Comparison of ENCODE assay signal across 8 cellular contexts in genomic region chr12:16939871-16940306, GRCh38.
A peak's percentile ranks its signal among the peaks of the same experiment; 100 is the strongest.
DNase-seq lines count a peak whose midpoint lies in the region; ATAC-seq, FAIRE-seq and TF ChIP-seq lines count a peak whose summit lies in the region.

No MANE protein-coding gene starts in this region.

- TF ChIP-seq POLR2A in HepG2 (IDR thresholded peaks at IDR 0.05; ENCODE audit: insufficient read depth in 1 of 2, low read depth in 2 of 2, low read length in 2 of 2) = no peak
- TF ChIP-seq POLR2A in tibial nerve (IDR thresholded peaks at IDR 0.05) = no peak

- no peaks in the 10 kb centered on the region for H3K27me3 Mint-ChIP-seq in activated naive CD8-positive, alpha-beta T cell treated with anti-CD3 and anti-CD28 coated beads, Interleukin-2, amount 50 U/mL, for 24 hours

- no peaks in the 10 kb centered on the region for H4K20me1 ChIP-seq in HepG2 (ENCODE audit: insufficient read depth, low read length)

- no peak overlapping the region for H3K4me3 Mint-ChIP-seq in activated naive CD8-positive, alpha-beta T cell treated with anti-CD3 and anti-CD28 coated beads, Interleukin-2, amount 50 U/mL, for 24 hours

- no peaks in the 10 kb centered on the region for H3K27me3 ChIP-seq in HepG2 (ENCODE audit: control insufficient read depth in 1 of 2, insufficient read depth in 2 of 2, low read length in 2 of 2)
- no peaks in the 10 kb centered on the region for H3K27me3 ChIP-seq in tibial nerve

- TF ChIP-seq CTCF in HepG2 (CRISPR knock-in tag; IDR thresholded peaks at IDR 0.05) = peak; percentile 80
- peak in 1 of 5 experiments; percentile 8 for TF ChIP-seq CTCF in tibial nerve (IDR thresholded peaks at IDR 0.05)

- H3K4me2 ChIP-seq in HepG2 (ENCODE audit: low read depth, low read length) = no peak overlapping the region

- no peak overlapping the region for H3K4me3 ChIP-seq in HepG2 (replicated peaks in 1 of 3; ENCODE audit: insufficient read depth in 1 of 3, low read depth in 2 of 3, low read length in 3 of 3)
- H3K4me3 ChIP-seq in tibial nerve = no peak overlapping the region

- H3K4me1 ChIP-seq in HepG2 (ENCODE audit: insufficient read depth, low read length) (no peaks in the 10 kb centered on the region), tibial nerve (no peaks in the 10 kb centered on the region)

- no peaks in the 10 kb centered on the region for H3K4me1 Mint-ChIP-seq in activated naive CD8-positive, alpha-beta T cell treated with anti-CD3 and anti-CD28 coated beads, Interleukin-2, amount 50 U/mL, for 24 hours

- H3K27ac Mint-ChIP-seq in activated naive CD8-positive, alpha-beta T cell treated with anti-CD3 and anti-CD28 coated beads, Interleukin-2, amount 50 U/mL, for 24 hours = no peak overlapping the region

- CTCF ChIA-PET in HepG2 (lab: Yijun Ruan, JAX; ENCODE audit: low intra/inter-chr PET ratio, low total read pairs) = no interaction called here

- no peak for TF ChIP-seq EP300 in HepG2 (IDR thresholded peaks at IDR 0.05; ENCODE audit: low read depth in 2 of 2, low read length in 2 of 2)
- TF ChIP-seq EP300 in HepG2 (CRISPR knock-in tag; IDR thresholded peaks at IDR 0.05; ENCODE audit: borderline replicate concordance) = no peak
- no peak for TF ChIP-seq EP300 in tibial nerve (IDR thresholded peaks at IDR 0.05)

- H3K36me3 Mint-ChIP-seq in activated naive CD8-positive, alpha-beta T cell treated with anti-CD3 and anti-CD28 coated beads, Interleukin-2, amount 50 U/mL, for 24 hours (ENCODE audit: low read depth) = no peaks in the 10 kb centered on the region

- H3K9me3 Mint-ChIP-seq in activated naive CD8-positive, alpha-beta T cell treated with anti-CD3 and anti-CD28 coated beads, Interleukin-2, amount 50 U/mL, for 24 hours = peaks cover 26% of the 10 kb centered on the region

- no peaks in the 10 kb centered on the region for H3K9me3 ChIP-seq in HepG2 (ENCODE audit: low read length)
- peaks cover 0 to 26% (median 5%) of the 10 kb centered on the region in 4 donors for H3K9me3 ChIP-seq in tibial nerve

- peak; percentile 71; the same call in 1 of the 2 replicates for TF ChIP-seq RAD21 in HepG2 (CRISPR knock-in tag; IDR thresholded peaks at IDR 0.05)

- no peak overlapping the region for H2AFZ ChIP-seq in HepG2 (ENCODE audit: low read length)

- BruUV-seq in HepG2 (replicated peaks; lab: Mats Ljungman, UMichigan) = no TSS peak

- peak; percentile 94 for FAIRE-seq in HepG2 (lab: Jason Lieb, UNC)

- in situ Hi-C loops in HepG2 (cut with HindIII; ENCODE audit: extremely low pct_ligation_motif_present, low pct_unique_long_range_greater_than_20kb) = no loop called here

- no peaks in the 10 kb centered on the region for H3K36me3 ChIP-seq in HepG2 (replicated peaks in 1 of 2; ENCODE audit: control insufficient read depth in 1 of 2, insufficient read depth in 2 of 2, low read length in 2 of 2)
- no peaks in the 10 kb centered on the region for H3K36me3 ChIP-seq in tibial nerve

- intact Hi-C loops in HepG2 (cut with micrococcal nuclease; ENCODE audit: unreplicated experiment) = loop anchor here (1.0 to 5.0 kb wide), 2 partner anchors 649 to 702 kb away; no protein-coding TSS in a partner anchor

- H3K9ac ChIP-seq in HepG2 (ENCODE audit: insufficient read depth, low read depth, low read length) = no peak overlapping the region

- ATAC-seq in GM19438 (IDR thresholded peaks at IDR 0.05; ENCODE audit: low read depth, unreplicated experiment) (peak; percentile 87), HG03196 (IDR thresholded peaks at IDR 0.05; ENCODE audit: unreplicated experiment) (peak; percentile 96), HepG2 (peak; percentile 99)
- peak; percentile 75 for ATAC-seq in activated naive CD8-positive, alpha-beta T cell treated with anti-CD3 and anti-CD28 coated beads, Interleukin-2, amount 50 U/mL, for 24 hours

- H3K27ac ChIP-seq in HepG2 (ENCODE audit: extremely low read length, insufficient read depth, low read length) = no peak overlapping the region
- no peak overlapping the region for H3K27ac ChIP-seq in tibial nerve

- DNase-seq in EL (peak; percentile 29), NCI-H2171 (lab: John Stamatoyannopoulos, UW) (peak; percentile 0), HepG2 (ENCODE audit: low spot score) (peak; percentile 80), amygdala (lab: John Stamatoyannopoulos, UW) (no peak), tibial nerve (ENCODE audit: low spot score in 2 of 2) (no peak)
- no peak for DNase-seq in activated naive CD8-positive, alpha-beta T cell treated with anti-CD3 and anti-CD28 coated beads, Interleukin-2, amount 50 U/mL, for 24 hours

- no peaks in the 10 kb centered on the region for H3K79me2 ChIP-seq in HepG2 (ENCODE audit: insufficient read depth, low read length)

- 0% methylated on average over 3 of the region's 6 CpGs for WGBS in HepG2 (ENCODE audit: low lambda C conversion rate)
- WGBS in tibial nerve, 2 donors = 40 to 44% methylated on average over 6 of the region's 6 CpGs

- POLR2A ChIA-PET in HepG2 (lab: Yijun Ruan, JAX) = no interaction called here

TF ChIP-seq in HepG2, 621 proteins besides CTCF, POLR2A, EP300 and RAD21 (continues in another document):
- TF ChIP-seq ZNF629 (CRISPR knock-in tag; conservative IDR thresholded peaks at IDR 0.05) (0 out of 2 replicates have a peak, but pooled peaks have one; percentile 25), CBX5 (CRISPR knock-in tag; IDR thresholded peaks at IDR 0.05; ENCODE audit: borderline replicate concordance) (peak; percentile 82; the same call in 1 of the 2 replicates), ELF1 (CRISPR knock-in tag; IDR thresholded peaks at IDR 0.05) (0 out of 2 replicates have a peak, but pooled peaks have one; percentile 36), MIER2 (CRISPR knock-in tag; IDR thresholded peaks at IDR 0.05) (peak; percentile 39; the same call in 1 of the 2 replicates), ZNF746 (CRISPR knock-in tag; IDR thresholded peaks at IDR 0.05) (no peak), MAFK (conservative IDR thresholded peaks at IDR 0.05 in 1 of 2, IDR thresholded peaks at IDR 0.05 in 1 of 2; ENCODE audit: low read length in 2 of 2) (peak; percentile 75 to 83), ZNF33A (CRISPR knock-in tag; IDR thresholded peaks at IDR 0.05; ENCODE audit: borderline replicate concordance) (no peak), ZBTB44 (CRISPR knock-in tag; IDR thresholded peaks at IDR 0.05) (no peak), HNRNPK (IDR thresholded peaks at IDR 0.05; ENCODE audit: low read depth, low read length, poor library complexity, severe bottlenecking) (no peak), SP2 (CRISPR knock-in tag; IDR thresholded peaks at IDR 0.05) (no peak), NR2F6 (IDR thresholded peaks at IDR 0.05) (no peak), NR2F6 (CRISPR knock-in tag; IDR thresholded peaks at IDR 0.05) (no peak), FOXA1 (IDR thresholded peaks at IDR 0.05) (no peak), FOXA1 (CRISPR knock-in tag; IDR thresholded peaks at IDR 0.05) (peak; percentile 45), REPIN1 (CRISPR knock-in tag; IDR thresholded peaks at IDR 0.05; ENCODE audit: borderline replicate concordance, low read depth) (peak; percentile 35; the same call in 1 of the 2 replicates), ZNF569 (CRISPR knock-in tag; IDR thresholded peaks at IDR 0.05; ENCODE audit: borderline replicate concordance) (no peak), ZNF275 (CRISPR knock-in tag; IDR thresholded peaks at IDR 0.05; ENCODE audit: borderline replicate concordance) (no peak), GABPB1 (CRISPR knock-in tag; IDR thresholded peaks at IDR 0.05) (peak; percentile 63; the same call in 1 of the 2 replicates), ZNF317 (CRISPR knock-in tag; IDR thresholded peaks at IDR 0.05) (0 out of 2 replicates have a peak, but pooled peaks have one; percentile 46), ZNF776 (CRISPR knock-in tag; IDR thresholded peaks at IDR 0.05) (0 out of 2 replicates have a peak, but pooled peaks have one; percentile 30), XRCC5 (optimal IDR thresholded peaks at IDR 0.05; ENCODE audit: low read length) (peak; percentile 87), FOXJ3 (CRISPR knock-in tag; IDR thresholded peaks at IDR 0.05; ENCODE audit: borderline replicate concordance) (peak; percentile 39; the same call in 1 of the 2 replicates), ZNF773 (CRISPR knock-in tag; IDR thresholded peaks at IDR 0.05; ENCODE audit: borderline replicate concordance) (no peak), ZKSCAN8 (CRISPR knock-in tag; IDR thresholded peaks at IDR 0.05; ENCODE audit: borderline replicate concordance) (no peak), ATF1 (CRISPR knock-in tag; IDR thresholded peaks at IDR 0.05) (0 out of 2 replicates have a peak, but pooled peaks have one; percentile 26)

Comparison
In these comparisons a context has a peak if more than half of its experiments do, and no peak if none do; other contexts are left out.
1. DNase-seq: peak in EL (single experiment), NCI-H2171 (single experiment) and HepG2 (single experiment); none in activated naive CD8-positive, alpha-beta T cell treated with anti-CD3 and anti-CD28 coated beads, Interleukin-2, amount 50 U/mL, for 24 hours (single experiment), amygdala (0 of 56) and tibial nerve (0 of 2).
2. Peak in every context shown above with its lines, with median percentiles within 50 percentile points of each other: ATAC-seq.